Comparison of ENCODE assay signal across 8 cellular contexts in genomic region chr19:58278156-58279041, GRCh38. TPM values are rescaled to one million over a fixed set of nuclear protein-coding genes. Genes with fewer than 3 reads are reported as not detected.
DNase-seq lines count a peak whose midpoint lies in the region; ATAC-seq and TF ChIP-seq lines count a peak whose summit lies in the region.

Gene ZNF8 (plus strand): TSS chr19:58278955. CDS start chr19:58279082, 127 bp downstream.

- ATAC-seq in HG02610 (IDR thresholded peaks at IDR 0.05; ENCODE audit: unreplicated experiment) = peak; percentile 95
- peak; percentile 96 to 98 for ATAC-seq in activated naive CD4-positive, alpha-beta T cell treated with anti-CD3 and anti-CD28 coated beads, Interleukin-2, amount 50 U/mL, for 72 hours

- H3K9me3 ChIP-seq in SK-N-SH = peaks cover 13% of the 10 kb centered on the region; the same call in 1 of the 2 replicates
- peaks cover 13% of the 10 kb centered on the region for H3K9me3 ChIP-seq in suprapubic skin

- H3K9ac ChIP-seq in SK-N-SH = peak within 1 kb of the TSS; percentile 87

- peaks cover 54% of the 10 kb centered on the region for H3K79me2 ChIP-seq in SK-N-SH (ENCODE audit: insufficient read depth)

- TF ChIP-seq RAD21 in SK-N-SH (IDR thresholded peaks at IDR 0.05; ENCODE audit: low read length) = 0 out of 2 replicates have a peak, but pooled peaks have one; percentile 5

- peak within 1 kb of the TSS; percentile 100 for H2AFZ ChIP-seq in SK-N-SH (ENCODE audit: low read depth)

- TF ChIP-seq EP300 in SK-N-SH (IDR thresholded peaks at IDR 0.05; ENCODE audit: borderline replicate concordance in 1 of 2, low read depth in 1 of 2, low read length in 1 of 2) (no peak), suprapubic skin (IDR thresholded peaks at IDR 0.05) (no peak)

- peaks cover 51 to 80% of the 10 kb centered on the region in 2 donors for H3K36me3 Mint-ChIP-seq in activated naive CD4-positive, alpha-beta T cell treated with anti-CD3 and anti-CD28 coated beads, Interleukin-2, amount 50 U/mL, for 72 hours

- TF ChIP-seq POLR2A in suprapubic skin (IDR thresholded peaks at IDR 0.05) = peak in 1 of 2 donors; percentile 28

- H3F3A ChIP-seq in SK-N-SH (replicated peaks; ENCODE audit: insufficient read depth) = peaks cover 9% of the 10 kb centered on the region

- peak; percentile 2 for TF ChIP-seq CTCF in GM10248 (IDR thresholded peaks at IDR 0.05; ENCODE audit: control extremely low read depth, extremely low read depth, low read depth, missing control alignments)
- no peak for TF ChIP-seq CTCF in SK-N-SH (IDR thresholded peaks at IDR 0.05)
- no peak for TF ChIP-seq CTCF in suprapubic skin (IDR thresholded peaks at IDR 0.05)

- DNase-seq in GM10248 (ENCODE audit: extremely low spot score) = peak; percentile 100
- peak; percentile 96 for DNase-seq in NCI-H1092 (lab: John Stamatoyannopoulos, UW)
- peak; percentile 98 for DNase-seq in SK-N-SH
- DNase-seq in activated naive CD4-positive, alpha-beta T cell treated with anti-CD3 and anti-CD28 coated beads, Interleukin-2, amount 50 U/mL, for 72 hours (ENCODE audit: low spot score in 2 of 2) = peak; percentile 97 to 99
- peak; percentile 93 for DNase-seq in globus pallidus (ENCODE audit: low spot score)
- DNase-seq in nucleus accumbens (lab: John Stamatoyannopoulos, UW) = peak; percentile 80 to 98 (median 94)
- peak; percentile 97 to 98 for DNase-seq in suprapubic skin (ENCODE audit: low spot score in 2 of 2)

- no peaks in the 10 kb centered on the region for H4K20me1 ChIP-seq in SK-N-SH (ENCODE audit: insufficient read depth)

- H3K9me2 ChIP-seq in SK-N-SH = no peaks in the 10 kb centered on the region

- H3K4me3 ChIP-seq in SK-N-SH (ENCODE audit: low read depth in 2 of 2, low read length in 1 of 2) (peak within 1 kb of the TSS; percentile 81 to 97), suprapubic skin (peak within 1 kb of the TSS; percentile 67)

- H3K27me3 ChIP-seq in SK-N-SH (ENCODE audit: insufficient read depth) = no peaks in the 10 kb centered on the region
- no peaks in the 10 kb centered on the region for H3K27me3 ChIP-seq in suprapubic skin

- H3K27ac Mint-ChIP-seq in activated naive CD4-positive, alpha-beta T cell treated with anti-CD3 and anti-CD28 coated beads, Interleukin-2, amount 50 U/mL, for 72 hours = peak within 1 kb of the TSS; percentile 88 to 98

- peaks cover 3 to 22% of the 10 kb centered on the region in 2 experiments for H3K36me3 ChIP-seq in SK-N-SH (replicated peaks in 1 of 2; ENCODE audit: control insufficient read depth in 1 of 2, insufficient read depth in 2 of 2, low read length in 1 of 2)
- H3K36me3 ChIP-seq in suprapubic skin = peaks cover 23% of the 10 kb centered on the region

- H3K9me3 Mint-ChIP-seq in activated naive CD4-positive, alpha-beta T cell treated with anti-CD3 and anti-CD28 coated beads, Interleukin-2, amount 50 U/mL, for 72 hours = peaks cover 0 to 28% of the 10 kb centered on the region in 2 donors

- H3K4me1 ChIP-seq in SK-N-SH (ENCODE audit: control insufficient read depth in 1 of 2, insufficient read depth in 2 of 2, low read depth in 1 of 2, low read length in 1 of 2) (peaks cover 5 to 7% of the 10 kb centered on the region in 2 experiments; a peak in 1 of 4 replicates), suprapubic skin (peaks cover 22% of the 10 kb centered on the region)

- POLR2A ChIA-PET in GM10248 (lab: Yijun Ruan, JAX) = interaction anchor here (0.6 to 1.0 kb wide), 3 partner anchors 9 to 92 kb away, joined by 3 read pairs; no protein-coding TSS in a partner anchor
- POLR2A ChIA-PET in SK-N-SH (lab: Yijun Ruan, JAX) = interaction anchor here (0.6 to 2.0 kb wide), 3 partner anchors 29 to 113 kb away, joined by 3 to 8 read pairs (median 3); partner anchors contain the start of gene ZSCAN22

- H3K27ac ChIP-seq in SK-N-SH (ENCODE audit: low read depth in 2 of 2, low read length in 1 of 2) = peak within 1 kb of the TSS; percentile 67 to 93
- peak within 1 kb of the TSS; percentile 88 for H3K27ac ChIP-seq in suprapubic skin

- WGBS in SK-N-SH (ENCODE audit: low lambda C conversion rate) = 2% methylated on average over 39 of the region's 54 CpGs
- 1% methylated on average over 33 of the region's 54 CpGs for WGBS in suprapubic skin

- CTCF ChIA-PET in GM10248 (lab: Yijun Ruan, JAX) (interaction anchor here (1.2 kb wide), 1 partner anchor 242 kb away, joined by 3 read pairs; the partner anchor contains the start of gene ZBTB45), SK-N-SH (lab: Yijun Ruan, JAX) (no interaction called here)

- peak within 1 kb of the TSS; percentile 90 for H3K4me2 ChIP-seq in SK-N-SH

TF ChIP-seq in SK-N-SH, 30 proteins besides CTCF, POLR2A, EP300 and RAD21 (continues in another document):
- TF ChIP-seq CHD2 (IDR thresholded peaks at IDR 0.05; ENCODE audit: low read length, partially characterized antibody) (peak; percentile 90), POLR2AphosphoS5 (IDR thresholded peaks at IDR 0.05; ENCODE audit: low read depth, low read length) (peak; percentile 46), RCOR1 (IDR thresholded peaks at IDR 0.05; ENCODE audit: low read length) (no peak; the same call in 1 of the 2 replicates), NFIC (IDR thresholded peaks at IDR 0.05; ENCODE audit: borderline replicate concordance) (peak; percentile 78), GATA2 (CRISPR knock-in tag; IDR thresholded peaks at IDR 0.05) (no peak), RFX5 (IDR thresholded peaks at IDR 0.05; ENCODE audit: low read length) (peak; percentile 89), TEAD4 (IDR thresholded peaks at IDR 0.05; ENCODE audit: borderline replicate concordance, insufficient read depth) (no peak), IRF3 (IDR thresholded peaks at IDR 0.05; ENCODE audit: low read depth, low read length) (peak; percentile 87), USF1 (IDR thresholded peaks at IDR 0.05; ENCODE audit: borderline replicate concordance, low read depth) (no peak), PBX3 (IDR thresholded peaks at IDR 0.05) (peak; percentile 62), REST (IDR thresholded peaks at IDR 0.05; ENCODE audit: low read depth, low read length) (no peak)

RNA-seq across cellular contexts. Expression of gene ZNF8, which starts in this region (rescaled TPM):
- polyA plus RNA-seq in SK-N-SH (2012; rRNA removed) = 1.4 and 1.8 TPM in 2 replicates
- polyA plus RNA-seq in SK-N-SH (2012; cell fraction: cytosol; rRNA removed) = 0.91 and 1.2 TPM in 2 replicates
- 4.7 and 6.1 TPM in 2 replicates for polyA plus RNA-seq in SK-N-SH (2012; cell fraction: nucleus; rRNA removed)
- 1 to 10 TPM; 4.5 to 5.6 TPM for total RNA-seq in activated naive CD4-positive, alpha-beta T cell treated with anti-CD3 and anti-CD28 coated beads, Interleukin-2, amount 50 U/mL, for 72 hours
- total RNA-seq in suprapubic skin = 10 to 100 TPM in 1 of 4 donors, 1 to 10 TPM in 3; 8.3 to 15.6 (median 8.7) TPM

Comparison
In these comparisons a context has a peak if more than half of its experiments do, and no peak if none do; other contexts are left out.
1. Peak in every context shown above with its lines: DNase-seq, ATAC-seq, H3K4me3 ChIP-seq and H3K27ac ChIP-seq.